In genomic region chr9:93132946-93133640, GRCh38 we compare ENCODE assay signal across 1 cellular context.
TF ChIP-seq lines count a peak whose summit lies in the region.

No MANE protein-coding gene starts in this region.

TF ChIP-seq in HepG2, 621 proteins besides CTCF, POLR2A, EP300 and RAD21 (continued from another document and continues in another):
- TF ChIP-seq ZNF687 (CRISPR knock-in tag; IDR thresholded peaks at IDR 0.05) = 0 out of 2 replicates have a peak, but pooled peaks have one; percentile 86
- TF ChIP-seq FOXO4 (CRISPR knock-in tag; conservative IDR thresholded peaks at IDR 0.05) = 0 out of 2 replicates have a peak, but pooled peaks have one; percentile 62
- TF ChIP-seq SAFB2 (CRISPR knock-in tag; IDR thresholded peaks at IDR 0.05; ENCODE audit: borderline replicate concordance, low read depth) = no peak
- no peak for TF ChIP-seq PHF8 (CRISPR knock-in tag; IDR thresholded peaks at IDR 0.05)
- no peak for TF ChIP-seq FOXA1 (IDR thresholded peaks at IDR 0.05)
- peak; percentile 83 for TF ChIP-seq FOXA1 (CRISPR knock-in tag; IDR thresholded peaks at IDR 0.05)
- no peak for TF ChIP-seq ZNF652 (CRISPR knock-in tag; IDR thresholded peaks at IDR 0.05; ENCODE audit: borderline replicate concordance, low read depth)
- 0 out of 2 replicates have a peak, but pooled peaks have one; percentile 7 for TF ChIP-seq SIN3A (IDR thresholded peaks at IDR 0.05; ENCODE audit: borderline replicate concordance, low read depth, low read length)
- TF ChIP-seq POGK (CRISPR knock-in tag; conservative IDR thresholded peaks at IDR 0.05) = no peak
- TF ChIP-seq IRF2 (CRISPR knock-in tag; IDR thresholded peaks at IDR 0.05) = no peak
- no peak for TF ChIP-seq ZSCAN20 (CRISPR knock-in tag; IDR thresholded peaks at IDR 0.05; ENCODE audit: borderline replicate concordance)
- peak; percentile 75; the same call in 1 of the 2 replicates for TF ChIP-seq ARID4A (CRISPR knock-in tag; IDR thresholded peaks at IDR 0.05; ENCODE audit: borderline replicate concordance)
- no peak for TF ChIP-seq DBP (CRISPR knock-in tag; IDR thresholded peaks at IDR 0.05; ENCODE audit: not compliant biosample characterization)
- peak; percentile 80; the same call in 1 of the 2 replicates for TF ChIP-seq ZNF512B (CRISPR knock-in tag; IDR thresholded peaks at IDR 0.05; ENCODE audit: borderline replicate concordance)
- TF ChIP-seq CENPX (CRISPR knock-in tag; IDR thresholded peaks at IDR 0.05) = no peak
- TF ChIP-seq ARNTL (CRISPR knock-in tag; IDR thresholded peaks at IDR 0.05) = no peak
- TF ChIP-seq RARA (CRISPR knock-in tag; IDR thresholded peaks at IDR 0.05) = no peak
- TF ChIP-seq ZNF280D (CRISPR knock-in tag; IDR thresholded peaks at IDR 0.05) = peak; percentile 35; the same call in 1 of the 2 replicates
- 0 out of 2 replicates have a peak, but pooled peaks have one; percentile 41 for TF ChIP-seq ZNF784 (CRISPR knock-in tag; IDR thresholded peaks at IDR 0.05; ENCODE audit: borderline replicate concordance)
- no peak for TF ChIP-seq HMGA1 (CRISPR knock-in tag; conservative IDR thresholded peaks at IDR 0.05)
- no peak for TF ChIP-seq TOE1 (CRISPR knock-in tag; IDR thresholded peaks at IDR 0.05)
- peak; percentile 34; the same call in 1 of the 2 replicates for TF ChIP-seq SKIL (CRISPR knock-in tag; IDR thresholded peaks at IDR 0.05; ENCODE audit: borderline replicate concordance)
- peak; percentile 40; the same call in 1 of the 2 replicates for TF ChIP-seq ZNF264 (CRISPR knock-in tag; IDR thresholded peaks at IDR 0.05)
- no peak for TF ChIP-seq ZNF354B (CRISPR knock-in tag; IDR thresholded peaks at IDR 0.05)
- TF ChIP-seq ZNF737 (CRISPR knock-in tag; IDR thresholded peaks at IDR 0.05; ENCODE audit: borderline replicate concordance) = 0 out of 2 replicates have a peak, but pooled peaks have one; percentile 40
- TF ChIP-seq ZNF205 (CRISPR knock-in tag; IDR thresholded peaks at IDR 0.05) = 0 out of 2 replicates have a peak, but pooled peaks have one; percentile 13
- TF ChIP-seq SNAPC2 (CRISPR knock-in tag; IDR thresholded peaks at IDR 0.05) = 0 out of 2 replicates have a peak, but pooled peaks have one; percentile 43
- no peak for TF ChIP-seq CCDC6 (CRISPR knock-in tag; IDR thresholded peaks at IDR 0.05)
- TF ChIP-seq ZKSCAN8 (CRISPR knock-in tag; IDR thresholded peaks at IDR 0.05; ENCODE audit: borderline replicate concordance) = peak; percentile 99
- TF ChIP-seq ZNF543 (CRISPR knock-in tag; IDR thresholded peaks at IDR 0.05) = 0 out of 2 replicates have a peak, but pooled peaks have one; percentile 2
- peak; percentile 61; the same call in 1 of the 2 replicates for TF ChIP-seq ZNF691 (CRISPR knock-in tag; IDR thresholded peaks at IDR 0.05; ENCODE audit: borderline replicate concordance, low read depth)
- TF ChIP-seq RXRB (CRISPR knock-in tag; IDR thresholded peaks at IDR 0.05; ENCODE audit: borderline replicate concordance) = peak; percentile 14; the same call in 1 of the 2 replicates
